ENCODE assay signal across 9 cellular contexts in genomic region chr6:138572200-138572875, GRCh38.
DNase-seq lines count a peak whose midpoint lies in the region; ATAC-seq and TF ChIP-seq lines count a peak whose summit lies in the region.
"Had no signal": no experiment of that assay in that cellular context is flagged by ENCODE, and none has a peak within 500 bp of the region (broad histone marks: within the 10 kb centered on the region; RNA-seq: fewer than 3 reads in every experiment).

No MANE protein-coding gene starts in this region.

- no peak overlapping the region for H3K27ac Mint-ChIP-seq in activated naive CD4-positive, alpha-beta T cell treated with anti-CD3 and anti-CD28 coated beads, Interleukin-2, amount 10 ng/mL, durations not matched to agents 7 days and 5 days

- H3K4me1 Mint-ChIP-seq in activated naive CD4-positive, alpha-beta T cell treated with anti-CD3 and anti-CD28 coated beads, Interleukin-2, amount 10 ng/mL, durations not matched to agents 7 days and 5 days: no peaks in the 10 kb centered on the region

- H3K27me3 ChIP-seq in heart right ventricle: peaks cover 0 to 27% (median 0%) of the 10 kb centered on the region in 7 donors
- no peaks in the 10 kb centered on the region for H3K27me3 ChIP-seq in prostate gland (replicated peaks; ENCODE audit: insufficient read depth)

- CTCF ChIA-PET in activated naive CD4-positive, alpha-beta T cell treated with anti-CD3 and anti-CD28 coated beads, Interleukin-2, amount 10 ng/mL, durations not matched to agents 7 days and 5 days (lab: Charles Lee): interaction anchor here (1.0 kb wide), 1 partner anchor 18 kb away, joined by 3 read pairs; no protein-coding TSS in a partner anchor

- TF ChIP-seq POLR2A in prostate gland (IDR thresholded peaks at IDR 0.05): no peak

- 3 to 5% methylated on average over 18 of the region's 18 CpGs for WGBS in heart right ventricle, 2 donors
- WGBS in prostate gland: 4% methylated on average over 18 of the region's 18 CpGs

- H3K36me3 ChIP-seq in heart right ventricle (no peaks in the 10 kb centered on the region), prostate gland (no peaks in the 10 kb centered on the region)

- no peak for TF ChIP-seq CTCF in heart right ventricle (IDR thresholded peaks at IDR 0.05)
- no peak for TF ChIP-seq CTCF in prostate gland (IDR thresholded peaks at IDR 0.05)

- no peaks in the 10 kb centered on the region for H3K36me3 Mint-ChIP-seq in activated naive CD4-positive, alpha-beta T cell treated with anti-CD3 and anti-CD28 coated beads, Interleukin-2, amount 10 ng/mL, durations not matched to agents 7 days and 5 days
- H3K36me3 Mint-ChIP-seq: brain had no signal

- H3K4me3 ChIP-seq in heart right ventricle: peak overlapping the region; percentile 4 to 64 (median 48)
- H3K4me3 ChIP-seq in prostate gland: peak overlapping the region; percentile 22 to 30

- peaks cover 0 to 31% (median 8%) of the 10 kb centered on the region in 9 donors for H3K4me1 ChIP-seq in heart right ventricle
- H3K4me1 ChIP-seq in prostate gland (replicated peaks): no peaks in the 10 kb centered on the region

- DNase-seq in Ammon's horn (ENCODE audit: low spot score): peak; percentile 47
- DNase-seq in LHCN-M2 (ENCODE audit: low read depth): peak; percentile 74
- DNase-seq in activated naive CD4-positive, alpha-beta T cell treated with anti-CD3 and anti-CD28 coated beads, Interleukin-2, amount 10 ng/mL, durations not matched to agents 7 days and 5 days: peak; percentile 21
- peak; percentile 48 to 79 for DNase-seq in heart right ventricle
- peak; percentile 84 for DNase-seq in prostate gland (ENCODE audit: low spot score)

- intact Hi-C loops in heart right ventricle (cut with DNase I) (loop anchor here in 2 of 10 donors (5.0 kb wide), 1 partner anchor 55 kb away; no protein-coding TSS in a partner anchor), prostate gland (cut with DNase I) (no loop called here)

- ATAC-seq in heart right ventricle (peak; percentile 84 to 94 (median 90)), HG03135 (IDR thresholded peaks at IDR 0.05; ENCODE audit: unreplicated experiment) (no peak), HG03342 (IDR thresholded peaks at IDR 0.05; ENCODE audit: unreplicated experiment) (no peak), HG03139 (IDR thresholded peaks at IDR 0.05; ENCODE audit: unreplicated experiment) (no peak)

- no peaks in the 10 kb centered on the region for H3K9me3 Mint-ChIP-seq in activated naive CD4-positive, alpha-beta T cell treated with anti-CD3 and anti-CD28 coated beads, Interleukin-2, amount 10 ng/mL, durations not matched to agents 7 days and 5 days

- no peak overlapping the region for H3K4me3 Mint-ChIP-seq in activated naive CD4-positive, alpha-beta T cell treated with anti-CD3 and anti-CD28 coated beads, Interleukin-2, amount 10 ng/mL, durations not matched to agents 7 days and 5 days

- H3K9me3 ChIP-seq in heart right ventricle (no peaks in the 10 kb centered on the region), prostate gland (no peaks in the 10 kb centered on the region)

- peak overlapping the region in 9 of 10 donors; percentile 41 to 78 (median 69) for H3K27ac ChIP-seq in heart right ventricle
- H3K27ac ChIP-seq in prostate gland: peak overlapping the region; percentile 26 to 68

- H3K27me3 Mint-ChIP-seq in activated naive CD4-positive, alpha-beta T cell treated with anti-CD3 and anti-CD28 coated beads, Interleukin-2, amount 10 ng/mL, durations not matched to agents 7 days and 5 days: peaks cover 3% of the 10 kb centered on the region

Comparison
In these comparisons a context has a peak if more than half of its experiments do, and no peak if none do; other contexts are left out.
1. DNase-seq: peak in every context shown above with its lines; median percentile 84 in prostate gland; 74 in LHCN-M2; 64 in heart right ventricle; 47 in Ammon's horn; 21 in activated naive CD4-positive, alpha-beta T cell treated with anti-CD3 and anti-CD28 coated beads, Interleukin-2, amount 10 ng/mL, durations not matched to agents 7 days and 5 days.
2. ATAC-seq: peak in heart right ventricle (8 of 8); none in HG03135 (single experiment), HG03342 (single experiment) and HG03139 (single experiment).